Comparison of ENCODE assay signal across 9 cellular contexts in genomic region chr11:75474878-75475766, GRCh38. TPM values are rescaled to one million over a fixed set of nuclear protein-coding genes. Genes with fewer than 3 reads are reported as not detected.
DNase-seq lines count a peak whose midpoint lies in the region; ATAC-seq and TF ChIP-seq lines count a peak whose summit lies in the region.
"Had no signal": no experiment of that assay in that cellular context is flagged by ENCODE, and none has a peak within 500 bp of the region (broad histone marks: within the 10 kb centered on the region; RNA-seq: fewer than 3 reads in every experiment).

No MANE protein-coding gene starts in this region.

- peaks cover 16% of the 10 kb centered on the region for H3K4me1 Mint-ChIP-seq in activated CD4-positive, alpha-beta T cell treated with anti-CD3 and anti-CD28 coated beads, Interleukin-2, amount 10 ng/mL, durations not matched to agents 24 days and 14 days
- H3K4me1 Mint-ChIP-seq in endodermal cell (peaks cover 28% of the 10 kb centered on the region), neural crest cell (peaks cover 57% of the 10 kb centered on the region)

- H3K9ac ChIP-seq in endodermal cell (ENCODE audit: extremely low read depth, low read length, poor library complexity, severe bottlenecking), result no peak overlapping the region

- 55 to 83% methylated on average over 6 to 16 of the region's 16 CpGs for WGBS in endodermal cell (ENCODE audit: insufficient coverage in 1 of 2, insufficient read length in 1 of 2), 2 experiments
- WGBS in tibial nerve, 2 donors, result 43 to 45% methylated on average over 16 of the region's 16 CpGs

- no peak for TF ChIP-seq EP300 in tibial nerve (IDR thresholded peaks at IDR 0.05)

- H3K27me3 ChIP-seq in endodermal cell (ENCODE audit: control insufficient read depth, insufficient read depth, low read length, poor library complexity, severe bottlenecking) (no peaks in the 10 kb centered on the region), tibial nerve (no peaks in the 10 kb centered on the region)

- TF ChIP-seq POLR2A in tibial nerve (IDR thresholded peaks at IDR 0.05), result no peak

- no peaks in the 10 kb centered on the region for H3K9me3 Mint-ChIP-seq in activated CD4-positive, alpha-beta T cell treated with anti-CD3 and anti-CD28 coated beads, Interleukin-2, amount 10 ng/mL, durations not matched to agents 24 days and 14 days
- no peaks in the 10 kb centered on the region for H3K9me3 Mint-ChIP-seq in endodermal cell
- no peaks in the 10 kb centered on the region for H3K9me3 Mint-ChIP-seq in neural crest cell

- DNase-seq in Ammon's horn (ENCODE audit: low spot score), result peak; percentile 40
- peak; percentile 73 for DNase-seq in MV-4-11 (lab: John Stamatoyannopoulos, UW)
- DNase-seq in activated CD4-positive, alpha-beta T cell treated with anti-CD3 and anti-CD28 coated beads, Interleukin-2, amount 10 ng/mL, durations not matched to agents 24 days and 14 days, result peak; percentile 91
- DNase-seq in endodermal cell, result peak; percentile 90
- peak; percentile 53 for DNase-seq in neural crest cell (ENCODE audit: low read depth, low spot score)
- peak; percentile 35 to 55 for DNase-seq in tibial nerve (ENCODE audit: low spot score in 2 of 2)
- DNase-seq in NCI-H1092 (lab: John Stamatoyannopoulos, UW), result no peak

- no peak for TF ChIP-seq CTCF in endodermal cell (conservative IDR thresholded peaks at IDR 0.05)
- no peak for TF ChIP-seq CTCF in neural crest cell (conservative IDR thresholded peaks at IDR 0.05)
- no peak for TF ChIP-seq CTCF in tibial nerve (IDR thresholded peaks at IDR 0.05)

- peak overlapping the region; percentile 87 for H3K27ac Mint-ChIP-seq in activated CD4-positive, alpha-beta T cell treated with anti-CD3 and anti-CD28 coated beads, Interleukin-2, amount 10 ng/mL, durations not matched to agents 24 days and 14 days
- H3K27ac Mint-ChIP-seq in endodermal cell (peak overlapping the region; percentile 72), neural crest cell (ENCODE audit: unreplicated experiment) (peak overlapping the region; percentile 86)

- peaks cover 2% of the 10 kb centered on the region for H3K27me3 Mint-ChIP-seq in activated CD4-positive, alpha-beta T cell treated with anti-CD3 and anti-CD28 coated beads, Interleukin-2, amount 10 ng/mL, durations not matched to agents 24 days and 14 days
- no peaks in the 10 kb centered on the region for H3K27me3 Mint-ChIP-seq in endodermal cell (ENCODE audit: insufficient read depth)
- no peaks in the 10 kb centered on the region for H3K27me3 Mint-ChIP-seq in neural crest cell (ENCODE audit: low read depth)

- no peaks in the 10 kb centered on the region for H3K36me3 ChIP-seq in endodermal cell (ENCODE audit: control insufficient read depth, insufficient read depth, low read length)
- no peaks in the 10 kb centered on the region for H3K36me3 ChIP-seq in tibial nerve

- H3K4me1 ChIP-seq in endodermal cell (ENCODE audit: control insufficient read depth, insufficient read depth, low read length) (peaks cover 20% of the 10 kb centered on the region), tibial nerve (peaks cover 0 to 55% (median 17%) of the 10 kb centered on the region in 4 donors)

- H3K9me3 ChIP-seq in endodermal cell (ENCODE audit: control insufficient read depth, low read length) (no peaks in the 10 kb centered on the region), tibial nerve (no peaks in the 10 kb centered on the region)

- H3K4me3 ChIP-seq in endodermal cell (ENCODE audit: low read length), result no peak overlapping the region
- peak overlapping the region in 1 of 4 donors; percentile 0 for H3K4me3 ChIP-seq in tibial nerve

- no peaks in the 10 kb centered on the region for H3K36me3 Mint-ChIP-seq in activated CD4-positive, alpha-beta T cell treated with anti-CD3 and anti-CD28 coated beads, Interleukin-2, amount 10 ng/mL, durations not matched to agents 24 days and 14 days (ENCODE audit: low read depth)
- no peaks in the 10 kb centered on the region for H3K36me3 Mint-ChIP-seq in endodermal cell (ENCODE audit: low read depth)
- no peaks in the 10 kb centered on the region for H3K36me3 Mint-ChIP-seq in neural crest cell (ENCODE audit: low read depth)

- H3K4me3 Mint-ChIP-seq in activated CD4-positive, alpha-beta T cell treated with anti-CD3 and anti-CD28 coated beads, Interleukin-2, amount 10 ng/mL, durations not matched to agents 24 days and 14 days, result peak overlapping the region; percentile 67
- H3K4me3 Mint-ChIP-seq in endodermal cell, result peak overlapping the region; percentile 18
- H3K4me3 Mint-ChIP-seq in neural crest cell, result peak overlapping the region; percentile 65

- H3K27ac ChIP-seq in endodermal cell (ENCODE audit: low read depth, low read length) (no peak overlapping the region), tibial nerve (peak overlapping the region in 3 of 4 donors; percentile 63 to 76 (median 70))
- H3K27ac ChIP-seq: epithelial cell of prostate had no signal

- intact Hi-C loops in activated CD4-positive, alpha-beta T cell treated with anti-CD3 and anti-CD28 coated beads, Interleukin-2, amount 10 ng/mL, durations not matched to agents 24 days and 14 days (cut with micrococcal nuclease), result loop anchor here (2.0 kb wide), 1 partner anchor 52 kb away; no protein-coding TSS in a partner anchor

- no peak for ATAC-seq in HG03342 (IDR thresholded peaks at IDR 0.05; ENCODE audit: unreplicated experiment)

RNA-seq across cellular contexts. Expression of gene KLHL35, which starts 42.1 kb away (rescaled TPM):
- total RNA-seq in activated CD4-positive, alpha-beta T cell treated with anti-CD3 and anti-CD28 coated beads, Interleukin-2, amount 10 ng/mL, durations not matched to agents 24 days and 14 days, result 1.7 and 2.0 TPM in 2 replicates
- under 1 TPM in 1 of 2 donors, not detected in 1; 0.48 TPM for total RNA-seq in endodermal cell
- 17.5 TPM for polyA plus RNA-seq in endodermal cell (2013, experiment 1 of 2)
- 13.2 TPM for polyA plus RNA-seq in endodermal cell (2013, experiment 2 of 2)
- total RNA-seq in neural crest cell, result 9.4 and 11.6 TPM in 2 replicates
- 10 to 100 TPM in 1 of 4 donors, 1 to 10 TPM in 3; 3.0 to 11.1 (median 6.6) TPM for total RNA-seq in tibial nerve

RNA-seq across cellular contexts. Expression of gene GDPD5, which starts 50.6 kb away (rescaled TPM):
- 13.4 and 14.5 TPM in 2 replicates for total RNA-seq in activated CD4-positive, alpha-beta T cell treated with anti-CD3 and anti-CD28 coated beads, Interleukin-2, amount 10 ng/mL, durations not matched to agents 24 days and 14 days
- total RNA-seq in endodermal cell (1 to 10 TPM; 3.0 to 8.6 TPM), neural crest cell (13.3 and 15.4 TPM in 2 replicates), tibial nerve (100 to 1,000 TPM in 2 of 4 donors, 10 to 100 TPM in 2; 92.2 to 122 (median 101) TPM)
- 9.4 TPM for polyA plus RNA-seq in endodermal cell (2013, experiment 1 of 2)
- polyA plus RNA-seq in endodermal cell (2013, experiment 2 of 2), result 7.7 TPM
